ENCODE assay signal across 8 cellular contexts in genomic region chr10:103968441-103969391, GRCh38. TPM values are rescaled to one million over a fixed set of nuclear protein-coding genes. Genes with fewer than 3 reads are reported as not detected.
A peak's percentile ranks its signal among the peaks of the same experiment; 100 is the strongest.
DNase-seq lines count a peak whose midpoint lies in the region; ATAC-seq and TF ChIP-seq lines count a peak whose summit lies in the region.

No MANE protein-coding gene starts in this region.

- H3K27me3 Mint-ChIP-seq in activated T-cell treated with anti-CD3 and anti-CD28 coated beads, Interleukin-2, amount 50 U/mL, for 24 hours, result no peaks in the 10 kb centered on the region
- no peaks in the 10 kb centered on the region for H3K27me3 Mint-ChIP-seq in activated naive CD8-positive, alpha-beta T cell treated with anti-CD3 and anti-CD28 coated beads for 36 hours

- H3K36me3 ChIP-seq in left lung (no peaks in the 10 kb centered on the region), tibial nerve (no peaks in the 10 kb centered on the region)

- no peaks in the 10 kb centered on the region for H3K9me3 Mint-ChIP-seq in activated T-cell treated with anti-CD3 and anti-CD28 coated beads, Interleukin-2, amount 50 U/mL, for 24 hours
- no peaks in the 10 kb centered on the region for H3K9me3 Mint-ChIP-seq in activated naive CD8-positive, alpha-beta T cell treated with anti-CD3 and anti-CD28 coated beads for 36 hours

- no peak for DNase-seq in activated T-cell treated with anti-CD3 and anti-CD28 coated beads, Interleukin-2, amount 50 U/mL, for 24 hours
- DNase-seq in activated T-cell treated with anti-CD3 and anti-CD28 coated beads for 4 hours, result no peak
- DNase-seq in activated naive CD8-positive, alpha-beta T cell treated with anti-CD3 and anti-CD28 coated beads for 36 hours, result no peak
- DNase-seq in left lung, result no peak
- no peak for DNase-seq in tibial nerve (ENCODE audit: low spot score in 2 of 2)
- DNase-seq in NCI-H2196 (lab: John Stamatoyannopoulos, UW; ENCODE audit: unreplicated experiment), result no peak

- H3K27me3 ChIP-seq in left lung (no peaks in the 10 kb centered on the region), tibial nerve (no peaks in the 10 kb centered on the region)

- peaks cover 54% of the 10 kb centered on the region for H3K4me1 Mint-ChIP-seq in activated T-cell treated with anti-CD3 and anti-CD28 coated beads, Interleukin-2, amount 50 U/mL, for 24 hours (ENCODE audit: low read depth)
- peaks cover 43% of the 10 kb centered on the region for H3K4me1 Mint-ChIP-seq in activated naive CD8-positive, alpha-beta T cell treated with anti-CD3 and anti-CD28 coated beads for 36 hours

- H3K36me3 Mint-ChIP-seq in activated T-cell treated with anti-CD3 and anti-CD28 coated beads, Interleukin-2, amount 50 U/mL, for 24 hours (ENCODE audit: low read depth), result peaks cover 28% of the 10 kb centered on the region
- peaks cover 16% of the 10 kb centered on the region for H3K36me3 Mint-ChIP-seq in activated naive CD8-positive, alpha-beta T cell treated with anti-CD3 and anti-CD28 coated beads for 36 hours

- intact Hi-C loops in left lung (cut with DNase I), result no loop called here

- H3K27ac ChIP-seq in left lung (peak overlapping the region; percentile 96 to 98), tibial nerve (peak overlapping the region in 1 of 4 donors; percentile 99)

- TF ChIP-seq POLR2A in tibial nerve (IDR thresholded peaks at IDR 0.05), result no peak

- WGBS in tibial nerve, 2 donors, result 56 to 62% methylated on average over 23 of the region's 23 CpGs

- H3K9me3 ChIP-seq in left lung (no peaks in the 10 kb centered on the region), tibial nerve (no peaks in the 10 kb centered on the region)

- H3K4me3 ChIP-seq in left lung (peak overlapping the region; percentile 64 to 81), tibial nerve (peak overlapping the region; percentile 75 to 99 (median 94))

- peak; percentile 1 for ATAC-seq in left lung
- ATAC-seq in HG02642 (IDR thresholded peaks at IDR 0.05; ENCODE audit: poor library complexity, unreplicated experiment), result no peak
- ATAC-seq in GM21825 (IDR thresholded peaks at IDR 0.05; ENCODE audit: unreplicated experiment), result no peak

- TF ChIP-seq EP300 in tibial nerve (IDR thresholded peaks at IDR 0.05), result no peak

- H3K4me3 Mint-ChIP-seq in activated T-cell treated with anti-CD3 and anti-CD28 coated beads, Interleukin-2, amount 50 U/mL, for 24 hours, result peak overlapping the region; percentile 93
- H3K4me3 Mint-ChIP-seq in activated naive CD8-positive, alpha-beta T cell treated with anti-CD3 and anti-CD28 coated beads for 36 hours, result peak overlapping the region; percentile 95

- TF ChIP-seq CTCF in left lung (IDR thresholded peaks at IDR 0.05) (no peak), tibial nerve (IDR thresholded peaks at IDR 0.05) (no peak)

- peak overlapping the region; percentile 90 for H3K27ac Mint-ChIP-seq in activated T-cell treated with anti-CD3 and anti-CD28 coated beads, Interleukin-2, amount 50 U/mL, for 24 hours
- H3K27ac Mint-ChIP-seq in activated naive CD8-positive, alpha-beta T cell treated with anti-CD3 and anti-CD28 coated beads for 36 hours, result peak overlapping the region; percentile 64

- H3K4me1 ChIP-seq in left lung (peaks cover 3 to 40% of the 10 kb centered on the region in 2 donors), tibial nerve (peaks cover 0 to 46% (median 19%) of the 10 kb centered on the region in 4 donors)

RNA-seq across cellular contexts. Expression of gene SLK, which starts 1.8 kb away (rescaled TPM):
- total RNA-seq in activated naive CD8-positive, alpha-beta T cell treated with anti-CD3 and anti-CD28 coated beads for 36 hours, result 10 to 100 TPM; 20.4 to 22.6 TPM
- total RNA-seq in left lung, result 10 to 100 TPM; 52.1 to 52.9 TPM
- total RNA-seq in tibial nerve, result 10 to 100 TPM; 62.2 to 74.7 (median 68.0) TPM

RNA-seq across cellular contexts. Expression of gene STN1, which starts 50.7 kb away (rescaled TPM):
- total RNA-seq in activated naive CD8-positive, alpha-beta T cell treated with anti-CD3 and anti-CD28 coated beads for 36 hours, result 10 to 100 TPM; 25.4 to 25.5 TPM
- total RNA-seq in left lung (10 to 100 TPM; 44.8 to 62.8 TPM), tibial nerve (10 to 100 TPM; 12.6 to 26.7 (median 22.1) TPM)
